In genomic region chr18:58590827-58591226, GRCh38 we compare ENCODE assay signal across 1 cellular context.
TF ChIP-seq lines count a peak whose summit lies in the region.

No MANE protein-coding gene starts in this region.

TF ChIP-seq in K562, 482 proteins besides CTCF, POLR2A, EP300 and RAD21 (continued from another document):
- TF ChIP-seq PRDM10 (IDR thresholded peaks at IDR 0.05; ENCODE audit: partially characterized antibody) (peak; percentile 44), TCF3 (CRISPR knock-in tag; IDR thresholded peaks at IDR 0.05) (peak; percentile 71), NR2C1 (IDR thresholded peaks at IDR 0.05) (no peak), NR2C1 (tag; IDR thresholded peaks at IDR 0.05) (0 out of 2 replicates have a peak, but pooled peaks have one; percentile 11), ERF (CRISPR knock-in tag; IDR thresholded peaks at IDR 0.05) (no peak), FOXA1 (IDR thresholded peaks at IDR 0.05; ENCODE audit: borderline replicate concordance) (no peak), CBFA2T3 (IDR thresholded peaks at IDR 0.05) (peak; percentile 24; the same call in 1 of the 2 replicates), CBX8 (IDR thresholded peaks at IDR 0.05; ENCODE audit: borderline replicate concordance, extremely low read depth, low read depth, low read length, poor library complexity, severe bottlenecking) (no peak), ZNF134 (CRISPR knock-in tag; conservative IDR thresholded peaks at IDR 0.05) (no peak), HDAC6 (IDR thresholded peaks at IDR 0.05; ENCODE audit: low read depth, low read length) (no peak), ID3 (CRISPR knock-in tag; IDR thresholded peaks at IDR 0.05) (no peak), ID3 (tag; IDR thresholded peaks at IDR 0.05) (no peak), KDM1A (IDR thresholded peaks at IDR 0.05) (no peak), ZNF75A (CRISPR knock-in tag; IDR thresholded peaks at IDR 0.05) (no peak), THRB (CRISPR knock-in tag; conservative IDR thresholded peaks at IDR 0.05) (no peak), NR2C2 (CRISPR knock-in tag; IDR thresholded peaks at IDR 0.05) (no peak), NR2C2 (tag; IDR thresholded peaks at IDR 0.05) (peak; percentile 51), ZNF3 (CRISPR knock-in tag; IDR thresholded peaks at IDR 0.05) (no peak), POLR3A (IDR thresholded peaks at IDR 0.05; ENCODE audit: borderline replicate concordance, extremely low read depth, insufficient read depth, insufficient read length) (no peak), ZNF561 (CRISPR knock-in tag; conservative IDR thresholded peaks at IDR 0.05) (no peak)
